ENCODE assay signal across 8 cellular contexts in the genomic region with DNA sequence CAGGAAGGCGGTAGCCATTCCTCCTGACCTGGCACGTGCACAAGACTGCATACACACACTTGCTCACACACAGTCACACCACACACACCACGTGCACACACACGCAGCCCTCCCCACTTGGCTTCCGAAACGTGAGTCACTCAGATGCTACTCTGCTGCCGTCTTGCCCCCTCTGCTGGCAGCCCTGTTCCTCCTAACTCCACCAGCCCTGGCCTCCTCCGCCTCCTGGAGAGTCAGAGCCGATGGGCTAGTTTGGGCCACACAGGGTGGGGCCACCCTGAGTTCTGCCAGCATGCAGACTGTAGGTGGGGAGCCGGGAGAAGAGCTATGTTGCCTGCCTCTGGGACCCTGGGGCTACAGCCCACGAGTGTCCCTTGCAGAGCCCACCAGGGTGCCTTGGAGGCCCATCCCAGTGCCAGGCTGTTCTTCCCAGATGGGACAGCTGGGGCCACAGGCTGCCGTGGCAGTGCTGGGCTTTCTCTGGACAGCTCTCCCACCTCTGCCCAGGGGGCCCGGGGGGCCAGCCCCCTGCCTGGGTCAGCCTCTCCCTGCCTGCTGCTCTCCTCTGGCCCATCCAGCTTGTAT. TPM values are rescaled to one million over a fixed set of nuclear protein-coding genes. Genes with fewer than 3 reads are reported as not detected.
DNase-seq lines count a peak whose midpoint lies in the region; ATAC-seq and TF ChIP-seq lines count a peak whose summit lies in the region.

No MANE protein-coding gene starts in this region.

- H3K4me3 Mint-ChIP-seq in nephron = no peak overlapping the region

- no peak overlapping the region for H3K4me3 ChIP-seq in AG09309 (ENCODE audit: control insufficient read depth, low read depth, low read length)
- H3K4me3 ChIP-seq in WERI-Rb-1 (ENCODE audit: low read depth, low read length) = no peak overlapping the region
- no peak overlapping the region for H3K4me3 ChIP-seq in vagina

- intact Hi-C loops in vagina (cut with DNase I) = no loop called here

- H3K9me3 ChIP-seq in WERI-Rb-1 (ENCODE audit: severe bottlenecking) = no peaks in the 10 kb centered on the region
- no peaks in the 10 kb centered on the region for H3K9me3 ChIP-seq in vagina

- H3K27ac Mint-ChIP-seq in nephron = no peak overlapping the region

- H3K4me1 ChIP-seq in vagina = peaks cover 19% of the 10 kb centered on the region

- H3K27me3 Mint-ChIP-seq in nephron (ENCODE audit: low read depth) = no peaks in the 10 kb centered on the region

- H3K36me3 ChIP-seq in WERI-Rb-1 = peaks cover 53% of the 10 kb centered on the region
- H3K36me3 ChIP-seq in vagina = peaks cover 0 to 37% of the 10 kb centered on the region in 2 donors

- H3K27ac ChIP-seq in WERI-Rb-1 (peak overlapping the region; percentile 26), vagina (peak overlapping the region; percentile 69)

- ATAC-seq in HG03095 (IDR thresholded peaks at IDR 0.05; ENCODE audit: unreplicated experiment) (no peak), HG02885 (IDR thresholded peaks at IDR 0.05; ENCODE audit: poor library complexity, unreplicated experiment) (no peak)

- peaks cover 20% of the 10 kb centered on the region for H3K4me1 Mint-ChIP-seq in nephron

- peaks cover 41% of the 10 kb centered on the region for H3K36me3 Mint-ChIP-seq in nephron (ENCODE audit: low read depth)

- TF ChIP-seq CTCF in AG09309 (IDR thresholded peaks at IDR 0.05; ENCODE audit: control insufficient read depth, insufficient read depth, low read depth, low read length, missing control alignments) (peak; percentile 97), WERI-Rb-1 (IDR thresholded peaks at IDR 0.05; ENCODE audit: low read depth, low read length) (peak; percentile 83), nephron (IDR thresholded peaks at IDR 0.05; ENCODE audit: unreplicated experiment in 3 of 3) (peak in 2 of 3 experiments; percentile 19 to 23), vagina (IDR thresholded peaks at IDR 0.05) (peak; percentile 22 to 50 (median 34))

- H3K9me3 Mint-ChIP-seq in nephron = no peaks in the 10 kb centered on the region

- no peak for TF ChIP-seq POLR2A in vagina (IDR thresholded peaks at IDR 0.05)

- DNase-seq in AG09309 (ENCODE audit: low read depth) = peak; percentile 91
- DNase-seq in HK-2 (ENCODE audit: unreplicated experiment) = peak; percentile 79
- DNase-seq in WERI-Rb-1 = peak; percentile 74
- DNase-seq in dedifferentiated amniotic fluid mesenchymal stem cell (ENCODE audit: extremely low spot score) = peak; percentile 76
- DNase-seq in vagina (ENCODE audit: extremely low spot score in 2 of 2) = no peak

- H3K27me3 ChIP-seq in WERI-Rb-1 (ENCODE audit: insufficient read depth, low read depth, severe bottlenecking) (no peaks in the 10 kb centered on the region), vagina (no peaks in the 10 kb centered on the region)

RNA-seq across cellular contexts. Expression of a gene that starts 12.1 kb away (rescaled TPM):
- total RNA-seq in vagina = 73.4 TPM

RNA-seq across cellular contexts. Expression of a gene that starts 19.5 kb away (rescaled TPM):
- 269 TPM for total RNA-seq in vagina

RNA-seq across cellular contexts. Expression of a gene that starts 28.3 kb away (rescaled TPM):
- total RNA-seq in vagina = 39.8 TPM

Comparison
In these comparisons a context has a peak if more than half of its experiments do, and no peak if none do; other contexts are left out.
1. DNase-seq: peak in AG09309 (single experiment), HK-2 (single experiment), WERI-Rb-1 (single experiment) and dedifferentiated amniotic fluid mesenchymal stem cell (single experiment); none in vagina (0 of 2).
2. CTCF ChIP-seq: peak in every context shown above with its lines; median percentile 97 in AG09309; 83 in WERI-Rb-1; 34 in vagina; 21 in nephron.